ENCODE assay signal across 16 cellular contexts in the genomic region with DNA sequence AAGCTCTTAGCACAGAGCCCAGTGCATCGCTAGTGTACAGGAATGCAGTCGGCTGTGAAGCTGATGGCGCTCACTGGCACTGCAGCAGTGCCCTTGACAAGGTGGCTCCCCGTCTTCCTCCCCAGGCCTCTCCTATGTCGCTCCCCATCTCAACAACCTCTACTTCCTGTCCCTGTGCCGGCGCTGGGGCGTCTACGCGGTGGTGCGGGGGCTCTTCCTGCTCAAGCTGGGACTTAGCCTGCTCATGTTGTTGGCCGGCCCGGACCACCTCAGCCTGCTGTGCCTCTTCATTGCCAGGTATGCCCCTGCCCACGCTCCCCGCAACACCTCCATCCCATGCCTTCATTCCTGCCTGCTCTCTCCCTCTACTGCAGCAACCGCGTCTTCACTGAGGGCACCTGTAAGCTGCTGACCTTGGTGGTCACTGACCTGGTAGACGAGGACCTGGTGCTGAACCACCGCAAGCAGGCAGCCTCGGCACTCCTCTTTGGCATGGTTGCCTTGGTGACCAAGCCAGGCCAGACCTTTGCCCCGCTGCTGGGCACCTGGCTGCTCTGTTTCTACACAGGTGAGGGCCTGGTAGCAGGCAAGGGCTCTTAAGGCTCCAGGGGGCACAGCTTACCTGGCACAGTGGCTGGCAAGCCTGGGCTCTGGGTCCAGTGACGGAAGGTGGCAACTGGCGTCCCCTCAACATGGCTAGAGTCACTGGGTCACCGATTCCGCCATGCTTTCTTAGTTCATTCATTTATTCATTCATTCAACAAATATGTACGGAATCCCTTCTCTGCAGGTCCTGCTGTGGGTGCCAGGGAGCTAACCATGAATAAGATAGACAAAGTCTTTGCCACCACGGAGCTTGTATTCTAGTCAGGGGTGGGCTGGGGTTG. TPM values are rescaled to one million over a fixed set of nuclear protein-coding genes. Genes with fewer than 3 reads are reported as not detected.
DNase-seq lines count a peak whose midpoint lies in the region; TF ChIP-seq lines count a peak whose summit lies in the region.
"Had no signal": no experiment of that assay in that cellular context is flagged by ENCODE, and none has a peak within 500 bp of the region (broad histone marks: within the 10 kb centered on the region; RNA-seq: fewer than 3 reads in every experiment).

No MANE protein-coding gene starts in this region.

- H3K27ac ChIP-seq in osteoblast (ENCODE audit: low read depth, low read length) (no peak overlapping the region), smooth muscle cell (ENCODE audit: low read depth) (no peak overlapping the region)

- peak overlapping the region; percentile 56 for H3K27ac Mint-ChIP-seq in activated CD4-positive, alpha-beta memory T cell treated with anti-CD3 and anti-CD28 coated beads, Interleukin-2, amount 10 ng/mL, durations not matched to agents 7 days and 5 days
- peak overlapping the region; percentile 35 for H3K27ac Mint-ChIP-seq in activated naive CD8-positive, alpha-beta T cell treated with anti-CD3 and anti-CD28 coated beads for 36 hours
- H3K27ac Mint-ChIP-seq in CD14-positive monocyte = peak overlapping the region in 1 of 7 donors; percentile 51
- H3K27ac Mint-ChIP-seq: nephron progenitor cell had no signal

- H3K4me2 ChIP-seq in osteoblast (ENCODE audit: insufficient read depth, low read length) (no peak overlapping the region), smooth muscle cell (no peak overlapping the region)

- no peak overlapping the region for H3K4me3 ChIP-seq in osteoblast (ENCODE audit: insufficient read depth, low read length)
- H3K4me3 ChIP-seq in smooth muscle cell = no peak overlapping the region

- POLR2A ChIA-PET in activated CD4-positive, alpha-beta memory T cell treated with anti-CD3 and anti-CD28 coated beads, Interleukin-2, amount 10 ng/mL, durations not matched to agents 7 days and 5 days (lab: Charles Lee) = interaction anchor here (0.5 to 2.6 kb wide), 7 partner anchors 12 to 228 kb away, joined by 3 to 11 read pairs (median 3); partner anchors contain the start of genes C10orf95 and GBF1

- WGBS in smooth muscle cell (ENCODE audit: low lambda C conversion rate) = 92% methylated on average over 27 of the region's 27 CpGs

- H3K79me2 ChIP-seq in osteoblast (ENCODE audit: insufficient read depth, low read length) = no peaks in the 10 kb centered on the region
- H3K79me2 ChIP-seq in smooth muscle cell (ENCODE audit: low read depth) = no peaks in the 10 kb centered on the region

- no peaks in the 10 kb centered on the region for H3K27me3 ChIP-seq in osteoblast (ENCODE audit: insufficient read depth, low read length)
- no peaks in the 10 kb centered on the region for H3K27me3 ChIP-seq in smooth muscle cell (ENCODE audit: low read depth)

- no peak overlapping the region for H2AFZ ChIP-seq in osteoblast (ENCODE audit: low read length)
- no peak overlapping the region for H2AFZ ChIP-seq in smooth muscle cell (ENCODE audit: low read depth)

- peaks cover 6% of the 10 kb centered on the region for H3F3A ChIP-seq in smooth muscle cell (ENCODE audit: low read depth)

- H4K20me1 ChIP-seq in osteoblast (ENCODE audit: insufficient read depth, low read length) (no peaks in the 10 kb centered on the region), smooth muscle cell (ENCODE audit: low read depth) (peaks cover 3% of the 10 kb centered on the region)

- no peak overlapping the region for H3K4me3 Mint-ChIP-seq in activated CD4-positive, alpha-beta memory T cell treated with anti-CD3 and anti-CD28 coated beads, Interleukin-2, amount 10 ng/mL, durations not matched to agents 7 days and 5 days
- H3K4me3 Mint-ChIP-seq in activated naive CD8-positive, alpha-beta T cell treated with anti-CD3 and anti-CD28 coated beads for 36 hours = no peak overlapping the region
- H3K4me3 Mint-ChIP-seq in CD14-positive monocyte = no peak overlapping the region
- H3K4me3 Mint-ChIP-seq: nephron progenitor cell had no signal

- H3K36me3 Mint-ChIP-seq in activated CD4-positive, alpha-beta memory T cell treated with anti-CD3 and anti-CD28 coated beads, Interleukin-2, amount 10 ng/mL, durations not matched to agents 7 days and 5 days (ENCODE audit: low read depth) = peaks cover 16% of the 10 kb centered on the region
- H3K36me3 Mint-ChIP-seq in activated naive CD8-positive, alpha-beta T cell treated with anti-CD3 and anti-CD28 coated beads for 36 hours = peaks cover 21% of the 10 kb centered on the region
- H3K36me3 Mint-ChIP-seq in CD14-positive monocyte = peaks cover 33 to 44% of the 10 kb centered on the region in 2 donors

- H3K9me3 Mint-ChIP-seq in activated CD4-positive, alpha-beta memory T cell treated with anti-CD3 and anti-CD28 coated beads, Interleukin-2, amount 10 ng/mL, durations not matched to agents 7 days and 5 days = no peaks in the 10 kb centered on the region
- H3K9me3 Mint-ChIP-seq in activated naive CD8-positive, alpha-beta T cell treated with anti-CD3 and anti-CD28 coated beads for 36 hours = no peaks in the 10 kb centered on the region
- no peaks in the 10 kb centered on the region for H3K9me3 Mint-ChIP-seq in CD14-positive monocyte
- H3K9me3 Mint-ChIP-seq: nephron progenitor cell had no signal

- peak; percentile 13 for DNase-seq in activated T-cell treated with anti-CD3 and anti-CD28 coated beads for 1 hour (ENCODE audit: low read depth)
- no peak for DNase-seq in activated T-cell treated with anti-CD3 and anti-CD28 coated beads for 4 hours
- DNase-seq in activated CD4-positive, alpha-beta memory T cell treated with anti-CD3 and anti-CD28 coated beads, Interleukin-2, amount 10 ng/mL, durations not matched to agents 7 days and 5 days = peak; percentile 26
- peak; percentile 32 for DNase-seq in activated naive CD8-positive, alpha-beta T cell treated with anti-CD3 and anti-CD28 coated beads for 36 hours
- DNase-seq in osteoblast (ENCODE audit: insufficient read length, low spot score, missing footprints) = peak; percentile 80
- no peak for DNase-seq in smooth muscle cell (lab: John Stamatoyannopoulos, UW; ENCODE audit: unreplicated experiment)
- no peak for DNase-seq in CD14-positive monocyte (ENCODE audit: low spot score)
- no peak for DNase-seq in kidney tubule cell (ENCODE audit: low spot score)
- DNase-seq: cerebellar nuclear complex; EL; islet precursor cell; NCI-H1694 treated with DMSO at 0.1 percent for 48 hours; NCI-H446; nephron progenitor cell; NK-92 treated with Interleukin-12 subunit alpha and Interleukin-12 subunit beta, amount 100 ng/mL, for 24 hours; substantia nigra had no signal

- no peaks in the 10 kb centered on the region for H3K27me3 Mint-ChIP-seq in activated CD4-positive, alpha-beta memory T cell treated with anti-CD3 and anti-CD28 coated beads, Interleukin-2, amount 10 ng/mL, durations not matched to agents 7 days and 5 days
- H3K27me3 Mint-ChIP-seq in activated naive CD8-positive, alpha-beta T cell treated with anti-CD3 and anti-CD28 coated beads for 36 hours = no peaks in the 10 kb centered on the region
- H3K27me3 Mint-ChIP-seq in CD14-positive monocyte (ENCODE audit: low read depth in 3 of 3) = peaks cover 0 to 3% (median 2%) of the 10 kb centered on the region in 3 donors

- H3K9me3 ChIP-seq in osteoblast (ENCODE audit: low read depth, low read length) (no peaks in the 10 kb centered on the region), smooth muscle cell (replicated peaks; ENCODE audit: low read depth) (no peaks in the 10 kb centered on the region)

- no peak overlapping the region for H3K9ac ChIP-seq in smooth muscle cell (ENCODE audit: low read depth)

- CTCF ChIA-PET in activated CD4-positive, alpha-beta memory T cell treated with anti-CD3 and anti-CD28 coated beads, Interleukin-2, amount 10 ng/mL, durations not matched to agents 7 days and 5 days (lab: Charles Lee) = interaction anchor here (0.6 to 3.3 kb wide), 4 partner anchors 10 to 376 kb away, joined by 3 to 9 read pairs (median 4); no protein-coding TSS in a partner anchor

- no peak for TF ChIP-seq CTCF in osteoblast (IDR thresholded peaks at IDR 0.05; ENCODE audit: extremely low read depth, low read depth, low read length)
- no peak for TF ChIP-seq CTCF in smooth muscle cell (IDR thresholded peaks at IDR 0.05; ENCODE audit: borderline replicate concordance, insufficient read depth, poor library complexity, severe bottlenecking)
- no peak for TF ChIP-seq CTCF in CD14-positive monocyte (IDR thresholded peaks at IDR 0.05)

- peaks cover 7% of the 10 kb centered on the region for H3K4me1 ChIP-seq in osteoblast (ENCODE audit: insufficient read depth, low read length)
- no peaks in the 10 kb centered on the region for H3K4me1 ChIP-seq in smooth muscle cell (ENCODE audit: low read depth)

- H3K4me1 Mint-ChIP-seq in activated CD4-positive, alpha-beta memory T cell treated with anti-CD3 and anti-CD28 coated beads, Interleukin-2, amount 10 ng/mL, durations not matched to agents 7 days and 5 days = peaks cover 16% of the 10 kb centered on the region
- H3K4me1 Mint-ChIP-seq in activated naive CD8-positive, alpha-beta T cell treated with anti-CD3 and anti-CD28 coated beads for 36 hours = peaks cover 22% of the 10 kb centered on the region
- H3K4me1 Mint-ChIP-seq in CD14-positive monocyte = peaks cover 21% of the 10 kb centered on the region

- peaks cover 4% of the 10 kb centered on the region for H3K36me3 ChIP-seq in osteoblast (ENCODE audit: insufficient read depth, low read length)
- H3K36me3 ChIP-seq in smooth muscle cell (ENCODE audit: low read depth) = no peaks in the 10 kb centered on the region

- intact Hi-C loops in CD14-positive monocyte (cut with micrococcal nuclease) = loop anchor here in 1 of 2 donors (10.0 kb wide), 1 partner anchor 79 kb away; the partner anchor contains the start of gene NFKB2

RNA-seq across cellular contexts. Expression of gene C10orf95, which starts 22.3 kb away (rescaled TPM):
- total RNA-seq in activated CD4-positive, alpha-beta memory T cell treated with anti-CD3 and anti-CD28 coated beads, Interleukin-2, amount 10 ng/mL, durations not matched to agents 7 days and 5 days = under 1 TPM in 1 of 2 experiments, not detected in 1; 0.33 TPM
- under 1 TPM; 0.49 to 0.62 TPM for total RNA-seq in activated naive CD8-positive, alpha-beta T cell treated with anti-CD3 and anti-CD28 coated beads for 36 hours
- total RNA-seq in osteoblast = not detected in 2 replicates
- 0.09 TPM in 1 of 2 replicates, not detected in the other for total RNA-seq in smooth muscle cell
- 0.62 and 0.80 TPM in 2 replicates for polyA plus RNA-seq in smooth muscle cell
- not detected for polyA plus RNA-seq in CD14-positive monocyte

RNA-seq across cellular contexts. Expression of gene ACTR1A, which starts 28.8 kb away (rescaled TPM):
- 10 to 100 TPM; 74.3 to 78.9 TPM for total RNA-seq in activated CD4-positive, alpha-beta memory T cell treated with anti-CD3 and anti-CD28 coated beads, Interleukin-2, amount 10 ng/mL, durations not matched to agents 7 days and 5 days
- total RNA-seq in activated naive CD8-positive, alpha-beta T cell treated with anti-CD3 and anti-CD28 coated beads for 36 hours = 10 to 100 TPM; 51.1 to 54.9 TPM
- total RNA-seq in osteoblast = 105 and 106 TPM in 2 replicates
- 144 and 146 TPM in 2 replicates for total RNA-seq in smooth muscle cell
- 115 and 149 TPM in 2 replicates for polyA plus RNA-seq in smooth muscle cell
- 10 to 100 TPM; 79.0 to 79.4 TPM for polyA plus RNA-seq in CD14-positive monocyte

RNA-seq across cellular contexts. Expression of gene SUFU, which starts 30.1 kb away (rescaled TPM):
- total RNA-seq in activated CD4-positive, alpha-beta memory T cell treated with anti-CD3 and anti-CD28 coated beads, Interleukin-2, amount 10 ng/mL, durations not matched to agents 7 days and 5 days = 10 to 100 TPM; 18.0 to 19.6 TPM
- total RNA-seq in activated naive CD8-positive, alpha-beta T cell treated with anti-CD3 and anti-CD28 coated beads for 36 hours = 1 to 10 TPM; 5.7 to 6.0 TPM
- total RNA-seq in osteoblast (2.9 and 3.6 TPM in 2 replicates), smooth muscle cell (8.5 and 8.9 TPM in 2 replicates)
- polyA plus RNA-seq in smooth muscle cell (17.2 and 17.3 TPM in 2 replicates), CD14-positive monocyte (1 to 10 TPM; 3.2 to 5.7 TPM)

RNA-seq across cellular contexts. Expression of gene CUEDC2, which starts 41.3 kb away (rescaled TPM):
- total RNA-seq in activated CD4-positive, alpha-beta memory T cell treated with anti-CD3 and anti-CD28 coated beads, Interleukin-2, amount 10 ng/mL, durations not matched to agents 7 days and 5 days = 10 to 100 TPM; 60.9 to 64.5 TPM
- 10 to 100 TPM; 66.3 to 73.8 TPM for total RNA-seq in activated naive CD8-positive, alpha-beta T cell treated with anti-CD3 and anti-CD28 coated beads for 36 hours
- total RNA-seq in osteoblast = 46.7 and 46.9 TPM in 2 replicates
- total RNA-seq in smooth muscle cell = 24.7 and 40.9 TPM in 2 replicates
- 111 and 112 TPM in 2 replicates for polyA plus RNA-seq in smooth muscle cell
- polyA plus RNA-seq in CD14-positive monocyte = 10 to 100 TPM; 58.5 to 70.2 TPM

RNA-seq across cellular contexts. Expression of gene FBXL15, which starts 53.1 kb away (rescaled TPM):
- total RNA-seq in activated CD4-positive, alpha-beta memory T cell treated with anti-CD3 and anti-CD28 coated beads, Interleukin-2, amount 10 ng/mL, durations not matched to agents 7 days and 5 days = 10 to 100 TPM; 13.5 to 14.3 TPM
- 10 to 100 TPM; 11.7 to 13.0 TPM for total RNA-seq in activated naive CD8-positive, alpha-beta T cell treated with anti-CD3 and anti-CD28 coated beads for 36 hours
- total RNA-seq in osteoblast = 5.9 and 9.4 TPM in 2 replicates
- 8.2 and 14.1 TPM in 2 replicates for total RNA-seq in smooth muscle cell
- 27.9 and 29.0 TPM in 2 replicates for polyA plus RNA-seq in smooth muscle cell
- polyA plus RNA-seq in CD14-positive monocyte = 10 to 100 TPM; 25.5 to 36.3 TPM

Comparison
In these comparisons a context has a peak if more than half of its experiments do, and no peak if none do; other contexts are left out.
1. DNase-seq: peak in activated T-cell treated with anti-CD3 and anti-CD28 coated beads for 1 hour (single experiment), activated CD4-positive, alpha-beta memory T cell treated with anti-CD3 and anti-CD28 coated beads, Interleukin-2, amount 10 ng/mL, durations not matched to agents 7 days and 5 days (single experiment), activated naive CD8-positive, alpha-beta T cell treated with anti-CD3 and anti-CD28 coated beads for 36 hours (single experiment) and osteoblast (single experiment); none in activated T-cell treated with anti-CD3 and anti-CD28 coated beads for 4 hours (single experiment), smooth muscle cell (single experiment), CD14-positive monocyte (single experiment) and kidney tubule cell (single experiment).